14 cellular contexts compared by ENCODE assay signal in genomic region chr17:16459271-16459670, GRCh38.
"Had no signal": no experiment of that assay in that cellular context is flagged by ENCODE, and none has a peak within 500 bp of the region (broad histone marks: within the 10 kb centered on the region; RNA-seq: fewer than 3 reads in every experiment).

No MANE protein-coding gene starts in this region.

- H3K27me3 ChIP-seq: ascending aorta had no signal

- H3K27ac ChIP-seq: ascending aorta, parathyroid adenoma, thoracic aorta, WERI-Rb-1 had no signal

- DNase-seq: activated CD4-positive, alpha-beta T cell treated with anti-CD3 and anti-CD28 coated beads for 48 hours; activated CD8-positive, alpha-beta memory T cell treated with anti-CD3 and anti-CD28 coated beads for 24 hours; activated gamma-delta T cell; activated naive CD8-positive, alpha-beta T cell treated with anti-CD3 and anti-CD28 coated beads, Interleukin-2, amount 50 U/mL, for 24 hours; central memory CD4-positive, alpha-beta T cell; effector memory CD8-positive, alpha-beta T cell; erythroblast; left ventricle myocardium superior; stimulated activated CD4-positive, alpha-beta T cell treated with anti-CD3 and anti-CD28 coated beads, Interleukin-4, amount 100 ng/mL, for 24 hours; stimulated activated naive CD8-positive, alpha-beta T cell treated with anti-CD3 and anti-CD28 coated beads, Interleukin-15, amount 100 ng/mL, for 72 hours; WERI-Rb-1 had no signal

- H3K9me3 Mint-ChIP-seq: activated naive CD8-positive, alpha-beta T cell treated with anti-CD3 and anti-CD28 coated beads, Interleukin-2, amount 50 U/mL, for 24 hours; effector memory CD8-positive, alpha-beta T cell; stimulated activated naive CD8-positive, alpha-beta T cell treated with anti-CD3 and anti-CD28 coated beads, Interleukin-15, amount 100 ng/mL, for 72 hours had no signal

- H3K9me3 ChIP-seq: ascending aorta, thoracic aorta had no signal

- H3K9ac ChIP-seq: parathyroid adenoma had no signal

- H3K27me3 Mint-ChIP-seq: activated naive CD8-positive, alpha-beta T cell treated with anti-CD3 and anti-CD28 coated beads, Interleukin-2, amount 50 U/mL, for 24 hours; effector memory CD8-positive, alpha-beta T cell; stimulated activated naive CD8-positive, alpha-beta T cell treated with anti-CD3 and anti-CD28 coated beads, Interleukin-15, amount 100 ng/mL, for 72 hours had no signal

- H3K4me3 ChIP-seq: ascending aorta, thoracic aorta had no signal

- H3K4me1 Mint-ChIP-seq: activated naive CD8-positive, alpha-beta T cell treated with anti-CD3 and anti-CD28 coated beads, Interleukin-2, amount 50 U/mL, for 24 hours had no signal

- ATAC-seq: activated naive CD8-positive, alpha-beta T cell treated with anti-CD3 and anti-CD28 coated beads, Interleukin-2, amount 50 U/mL, for 24 hours; effector memory CD8-positive, alpha-beta T cell; left ventricle myocardium superior; stimulated activated naive CD8-positive, alpha-beta T cell treated with anti-CD3 and anti-CD28 coated beads, Interleukin-15, amount 100 ng/mL, for 72 hours had no signal

- H3K4me3 Mint-ChIP-seq: activated naive CD8-positive, alpha-beta T cell treated with anti-CD3 and anti-CD28 coated beads, Interleukin-2, amount 50 U/mL, for 24 hours; effector memory CD8-positive, alpha-beta T cell; stimulated activated naive CD8-positive, alpha-beta T cell treated with anti-CD3 and anti-CD28 coated beads, Interleukin-15, amount 100 ng/mL, for 72 hours had no signal

- H3K27ac Mint-ChIP-seq: activated naive CD8-positive, alpha-beta T cell treated with anti-CD3 and anti-CD28 coated beads, Interleukin-2, amount 50 U/mL, for 24 hours had no signal
